8 cellular contexts compared by ENCODE assay signal in genomic region chr12:118103601-118104382, GRCh38. TPM values are rescaled to one million over a fixed set of nuclear protein-coding genes. Genes with fewer than 3 reads are reported as not detected.
DNase-seq lines count a peak whose midpoint lies in the region; ATAC-seq, FAIRE-seq and TF ChIP-seq lines count a peak whose summit lies in the region.

TSS of gene VSIG10 (minus strand) at chr12:118104011. CDS start at chr12:118103671, 340 bp downstream.

- no peaks in the 10 kb centered on the region for H3K9me3 ChIP-seq in effector memory CD4-positive, alpha-beta T cell (ENCODE audit: control insufficient read depth, low read length)
- no peaks in the 10 kb centered on the region for H3K9me3 ChIP-seq in HepG2 (ENCODE audit: low read length)

- peak within 1 kb of the TSS; percentile 92 for H3K4me2 ChIP-seq in HepG2 (ENCODE audit: low read depth, low read length)

- no peaks in the 10 kb centered on the region for H3K27me3 ChIP-seq in effector memory CD4-positive, alpha-beta T cell (replicated peaks; ENCODE audit: control insufficient read depth, insufficient read depth, low read length, poor library complexity, severe bottlenecking)
- no peaks in the 10 kb centered on the region for H3K27me3 ChIP-seq in HepG2 (ENCODE audit: control insufficient read depth in 1 of 2, insufficient read depth in 2 of 2, low read length in 2 of 2)

- TF ChIP-seq POLR2A in GM18505 (IDR thresholded peaks at IDR 0.05; ENCODE audit: borderline replicate concordance, extremely low read depth, insufficient read depth, insufficient read length) (no peak), HepG2 (IDR thresholded peaks at IDR 0.05; ENCODE audit: insufficient read depth in 1 of 2, low read depth in 2 of 2, low read length in 2 of 2) (peak; percentile 46 to 73)

- peak within 1 kb of the TSS; percentile 79 for H3K4me3 ChIP-seq in AG10803 (ENCODE audit: low read length)
- peak within 1 kb of the TSS; percentile 76 for H3K4me3 ChIP-seq in WI38 (ENCODE audit: low read depth, low read length)
- peak within 1 kb of the TSS; percentile 78 for H3K4me3 ChIP-seq in effector memory CD4-positive, alpha-beta T cell (ENCODE audit: insufficient read depth, low read depth, low read length, poor library complexity, severe bottlenecking)
- H3K4me3 ChIP-seq in HepG2 (replicated peaks in 1 of 3; ENCODE audit: insufficient read depth in 1 of 3, low read depth in 2 of 3, low read length in 3 of 3) = peak within 1 kb of the TSS; percentile 82 to 91 (median 85)

- peak; percentile 46; the same call in 1 of the 2 replicates for TF ChIP-seq RAD21 in HepG2 (CRISPR knock-in tag; IDR thresholded peaks at IDR 0.05)

- TF ChIP-seq CTCF in AG10803 (conservative IDR thresholded peaks at IDR 0.05; ENCODE audit: low read length) (no peak; the same call in 1 of the 2 replicates), WI38 (IDR thresholded peaks at IDR 0.05; ENCODE audit: low read depth, low read length) (0 out of 2 replicates have a peak, but pooled peaks have one; percentile 6), HepG2 (CRISPR knock-in tag; IDR thresholded peaks at IDR 0.05) (no peak; the same call in 1 of the 2 replicates)

- no peaks in the 10 kb centered on the region for H3K36me3 ChIP-seq in effector memory CD4-positive, alpha-beta T cell (ENCODE audit: control insufficient read depth, insufficient read depth, low read length)
- no peaks in the 10 kb centered on the region; a peak in 1 of 5 replicates for H3K36me3 ChIP-seq in HepG2 (replicated peaks in 1 of 2; ENCODE audit: control insufficient read depth in 1 of 2, insufficient read depth in 2 of 2, low read length in 2 of 2)

- H3K27ac ChIP-seq in effector memory CD4-positive, alpha-beta T cell (ENCODE audit: insufficient read depth, low read length, poor library complexity, severe bottlenecking) = no peak within 1 kb of the TSS
- H3K27ac ChIP-seq in HepG2 (ENCODE audit: extremely low read length, insufficient read depth, low read length) = peak within 1 kb of the TSS; percentile 79

- in situ Hi-C loops in HepG2 (cut with HindIII; ENCODE audit: extremely low pct_ligation_motif_present, low pct_unique_long_range_greater_than_20kb) = no loop called here

- peak within 1 kb of the TSS; percentile 76 for H2AFZ ChIP-seq in HepG2 (ENCODE audit: low read length)

- intact Hi-C loops in HepG2 (cut with micrococcal nuclease; ENCODE audit: unreplicated experiment) = loop anchor here (1.0 to 5.0 kb wide), 2 partner anchors 42 to 226 kb away; partner anchors contain the start of gene WSB2

- peak; percentile 40 for ATAC-seq in GM18505 (IDR thresholded peaks at IDR 0.05; ENCODE audit: unreplicated experiment)
- peak; percentile 91 for ATAC-seq in HepG2
- no peak for ATAC-seq in HG02588 (IDR thresholded peaks at IDR 0.05; ENCODE audit: unreplicated experiment)

- H3K9ac ChIP-seq in HepG2 (ENCODE audit: insufficient read depth, low read depth, low read length) = peak within 1 kb of the TSS; percentile 80

- no peak for FAIRE-seq in HepG2 (lab: Jason Lieb, UNC)

- CTCF ChIA-PET in HepG2 (lab: Yijun Ruan, JAX; ENCODE audit: low intra/inter-chr PET ratio, low total read pairs) = no interaction called here

- no peaks in the 10 kb centered on the region for H4K20me1 ChIP-seq in HepG2 (ENCODE audit: insufficient read depth, low read length)

- no peaks in the 10 kb centered on the region for H3K79me2 ChIP-seq in HepG2 (ENCODE audit: insufficient read depth, low read length)

- peak; percentile 59 for DNase-seq in AG10803 (ENCODE audit: low read depth)
- peak; percentile 78 for DNase-seq in NCI-H146 treated with DMSO at 0.1 percent for 48 hours (lab: John Stamatoyannopoulos, UW; ENCODE audit: unreplicated experiment)
- DNase-seq in effector memory CD4-positive, alpha-beta T cell = no peak
- DNase-seq in HepG2 (ENCODE audit: low spot score) = peak; percentile 71
- DNase-seq in stimulated activated CD4-positive, alpha-beta T cell treated with anti-CD3 and anti-CD28 coated beads, Interleukin-4, amount 100 ng/mL, for 24 hours = peak; percentile 6

- POLR2A ChIA-PET in HepG2 (lab: Yijun Ruan, JAX) = interaction anchor here (0.9 to 2.0 kb wide), 10 partner anchors 12 to 51 kb away, joined by 3 to 10 read pairs (median 4); partner anchors contain the start of genes PEBP1 and WSB2

- TF ChIP-seq EP300 in HepG2 (IDR thresholded peaks at IDR 0.05; ENCODE audit: low read depth in 2 of 2, low read length in 2 of 2) = no peak; a peak in 1 of 4 replicates
- TF ChIP-seq EP300 in HepG2 (CRISPR knock-in tag; IDR thresholded peaks at IDR 0.05; ENCODE audit: borderline replicate concordance) = no peak

- 4% methylated on average over 11 of the region's 75 CpGs for whole genome bisulfite sequencing in HepG2 (ENCODE audit: low lambda C conversion rate)

- H3K4me1 ChIP-seq in effector memory CD4-positive, alpha-beta T cell (ENCODE audit: control insufficient read depth, insufficient read depth, low read length, poor library complexity, severe bottlenecking) = peaks cover 5% of the 10 kb centered on the region
- H3K4me1 ChIP-seq in HepG2 (ENCODE audit: insufficient read depth, low read length) = peaks cover 41% of the 10 kb centered on the region

- no TSS peak for BruUV-seq in HepG2 (replicated peaks; lab: Mats Ljungman, UMichigan)

TF ChIP-seq in HepG2, 621 proteins besides CTCF, POLR2A, EP300 and RAD21 (continues in another document):
- TF ChIP-seq ZC3H13 (CRISPR knock-in tag; IDR thresholded peaks at IDR 0.05) (peak; percentile 54; the same call in 1 of the 2 replicates), SNAPC4 (CRISPR knock-in tag; IDR thresholded peaks at IDR 0.05) (peak; percentile 60; the same call in 1 of the 2 replicates), ZNF670 (CRISPR knock-in tag; IDR thresholded peaks at IDR 0.05; ENCODE audit: borderline replicate concordance) (peak; percentile 59; the same call in 1 of the 2 replicates)

RNA-seq across cellular contexts. Expression of gene VSIG10, which starts in this region (rescaled TPM):
- 35.6 and 42.5 TPM in 2 replicates for total RNA-seq in HepG2 (2016; rRNA removed; fragmentation: Illumina TruSeq; extraction: Trizol)
- total RNA-seq in HepG2 (2016; cell fraction: cytosol; rRNA removed; fragmentation: Illumina TruSeq; extraction: Trizol; ENCODE audit: low read depth) = 41.4 and 41.9 TPM in 2 replicates
- total RNA-seq in HepG2 (2016; cell fraction: insoluble cytoplasmic fraction; rRNA removed; fragmentation: Illumina TruSeq; extraction: Trizol) = 29.0 and 43.3 TPM in 2 replicates
- 61.2 and 66.1 TPM in 2 replicates for total RNA-seq in HepG2 (2016; cell fraction: membrane; rRNA removed; fragmentation: Illumina TruSeq; extraction: Trizol)
- total RNA-seq in HepG2 (2016; cell fraction: nucleus; rRNA removed; fragmentation: Illumina TruSeq; extraction: Trizol) = 32.5 and 36.1 TPM in 2 replicates
- 25.6 and 28.6 TPM in 2 replicates for polyA plus RNA-seq in HepG2 (2011; rRNA removed)
- 14.4 and 18.0 TPM in 2 replicates for polyA plus RNA-seq in HepG2 (2011; cell fraction: cytosol; rRNA removed)
- 31.1 and 32.4 TPM in 2 replicates for polyA plus RNA-seq in HepG2 (2011; cell fraction: nucleus; rRNA removed)
- 17.8 and 18.7 TPM in 2 replicates for polyA plus RNA-seq in HepG2 (2012)
- polyA plus RNA-seq in HepG2 (2016; cell fraction: cytosol; fragmentation: Illumina TruSeq; extraction: Trizol; ENCODE audit: low read depth) = 37.2 and 39.4 TPM in 2 replicates
- 24.5 and 25.4 TPM in 2 replicates for polyA plus RNA-seq in HepG2 (2016; cell fraction: insoluble cytoplasmic fraction; fragmentation: Illumina TruSeq; extraction: Trizol; ENCODE audit: low read depth)
- polyA plus RNA-seq in HepG2 (2016; cell fraction: membrane; fragmentation: Illumina TruSeq; extraction: Trizol; ENCODE audit: low read depth) = 41.6 and 46.3 TPM in 2 replicates
- 44.9 and 47.7 TPM in 2 replicates for polyA plus RNA-seq in HepG2 (2016; cell fraction: nucleus; fragmentation: Illumina TruSeq; extraction: Trizol; ENCODE audit: insufficient read depth, low read depth)
- polyA minus RNA-seq in HepG2 (2011; rRNA and poly(A)+ RNA removed; ENCODE audit: low replicate concordance) = 47.1 and 101 TPM in 2 replicates
- polyA minus RNA-seq in HepG2 (2011; cell fraction: cytosol; rRNA and poly(A)+ RNA removed) = 10.2 and 11.3 TPM in 2 replicates
- 40.0 and 44.4 TPM in 2 replicates for polyA minus RNA-seq in HepG2 (2011; cell fraction: nucleus; rRNA and poly(A)+ RNA removed)

Comparison
In these comparisons a context has a peak if more than half of its experiments do, and no peak if none do; other contexts are left out.
1. DNase-seq: peak in AG10803 (single experiment), NCI-H146 treated with DMSO at 0.1 percent for 48 hours (single experiment), HepG2 (single experiment) and stimulated activated CD4-positive, alpha-beta T cell treated with anti-CD3 and anti-CD28 coated beads, Interleukin-4, amount 100 ng/mL, for 24 hours (single experiment); none in effector memory CD4-positive, alpha-beta T cell (0 of 3).
2. Peak in every context shown above with its lines, with median percentiles within 50 percentile points of each other: H3K4me3 ChIP-seq.